Comparison of ENCODE assay signal across 23 cellular contexts in the genomic region with DNA sequence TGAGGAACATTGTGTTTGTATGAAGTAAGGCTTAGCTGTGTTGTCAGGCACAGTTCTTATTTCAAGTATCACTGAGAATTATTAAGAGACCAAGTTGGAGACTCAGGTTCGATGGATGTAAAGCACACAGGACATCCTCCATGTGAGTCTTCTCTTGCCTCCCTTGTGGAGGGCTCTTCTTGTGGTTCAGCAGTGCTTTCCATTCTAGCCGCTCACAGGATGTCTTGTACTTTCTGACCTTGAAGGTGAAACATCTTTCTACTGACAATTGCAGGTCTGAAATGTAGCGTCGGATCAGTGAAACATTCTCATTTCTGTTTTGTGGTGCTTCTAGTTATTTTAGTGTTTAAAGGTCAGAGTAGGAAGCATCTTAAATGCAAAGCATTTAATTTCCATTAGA. TPM values are rescaled to one million over a fixed set of nuclear protein-coding genes. Genes with fewer than 3 reads are reported as not detected.
"Had no signal": no experiment of that assay in that cellular context is flagged by ENCODE, and none has a peak within 500 bp of the region (broad histone marks: within the 10 kb centered on the region; RNA-seq: fewer than 3 reads in every experiment).

No MANE protein-coding gene starts in this region.

- H3K4me3 ChIP-seq: K562, SJCRH30 had no signal

- H3K27me3 ChIP-seq: SJCRH30 had no signal

- H3K9me3 ChIP-seq: SJCRH30 had no signal

- FAIRE-seq: HTR-8/SVneo, K562 had no signal

- H3K4me2 ChIP-seq: KMS-11 had no signal

- DNase-seq: Kasumi-1, MV-4-11, NCI-H1092, NCI-H1105 treated with DMSO at 0.1 percent for 48 hours, NCI-H1417 treated with DMSO at 0.1 percent for 48 hours, NCI-H146, NCI-H1694 treated with DMSO at 0.1 percent for 48 hours, NCI-H1930, NCI-H2081, NCI-H2107, NCI-H2227 treated with DMSO at 0.1 percent for 48 hours, NCI-H526 treated with DMSO at 0.1 percent for 48 hours, NCI-H748 treated with DMSO at 0.1 percent for 48 hours, PC-3, SHP77 treated with DMSO at 0.1 percent for 48 hours, SJCRH30, T-helper 1 cell had no signal

- H3K27ac ChIP-seq: HL-60, KMS-11, SJCRH30 had no signal

- H3K36me3 ChIP-seq: SJCRH30 had no signal

RNA-seq across cellular contexts. Expression of gene KIAA1549L, which starts 35.8 kb away (rescaled TPM):
- total RNA-seq: K562, NCI-H460 had no signal
- polyA plus RNA-seq: IgD-negative memory B cell, K562 had no signal
